In genomic region chr9:92963831-92964606, GRCh38 we compare ENCODE assay signal across 10 cellular contexts. TPM values are rescaled to one million over a fixed set of nuclear protein-coding genes. Genes with fewer than 3 reads are reported as not detected.
A peak's percentile ranks its signal among the peaks of the same experiment; 100 is the strongest.
DNase-seq lines count a peak whose midpoint lies in the region; ATAC-seq, FAIRE-seq and TF ChIP-seq lines count a peak whose summit lies in the region.
"Had no signal": no experiment of that assay in that cellular context is flagged by ENCODE, and none has a peak within 500 bp of the region (broad histone marks: within the 10 kb centered on the region; RNA-seq: fewer than 3 reads in every experiment).

No MANE protein-coding gene starts in this region.

- H3K4me3 Mint-ChIP-seq in T-helper 2 cell treated with Interferon-gamma antibody and Interleukin-4, amounts not matched to agents 5 μg/mL and 100 μg/mL, for 36 hours = peak overlapping the region; percentile 94

- FAIRE-seq in GM12878 (lab: Jason Lieb, UNC) = peak; percentile 95

- no peaks in the 10 kb centered on the region for H3K27me3 Mint-ChIP-seq in T-helper 2 cell treated with Interferon-gamma antibody and Interleukin-4, amounts not matched to agents 5 μg/mL and 100 μg/mL, for 36 hours (ENCODE audit: low read depth)

- H3K4me3 ChIP-seq in GM12878 (peak overlapping the region; percentile 72), neuronal stem cell (ENCODE audit: low read length in 2 of 2) (no peak overlapping the region), PC-3 (ENCODE audit: low read length) (no peak overlapping the region)
- H3K4me3 ChIP-seq: SJSA1 had no signal

- H3K36me3 Mint-ChIP-seq in T-helper 2 cell treated with Interferon-gamma antibody and Interleukin-4, amounts not matched to agents 5 μg/mL and 100 μg/mL, for 36 hours (ENCODE audit: low read depth) = peaks cover 50% of the 10 kb centered on the region

- H3K27ac ChIP-seq in GM12878 (ENCODE audit: control insufficient read depth, insufficient read depth) = peak overlapping the region; percentile 97
- H3K27ac ChIP-seq in neuronal stem cell (replicated peaks; ENCODE audit: low read length) = no peak overlapping the region
- no peak overlapping the region for H3K27ac ChIP-seq in PC-3 (ENCODE audit: low read length)
- H3K27ac ChIP-seq: SJSA1 had no signal

- CTCF ChIA-PET in GM12878 (lab: Yijun Ruan, JAX) = interaction anchor here (0.9 to 2.8 kb wide), 4 partner anchors 10 to 145 kb away, joined by 3 to 9 read pairs (median 4); no protein-coding TSS in a partner anchor
- CTCF ChIA-PET in PC-3 (lab: Charles Lee) = no interaction called here
- CTCF ChIA-PET in HEK293T (lab: Yijun Ruan, JAX) = no interaction called here

- under 1% methylated on average over 16 of the region's 16 CpGs for WGBS in GM12878 (ENCODE audit: insufficient coverage, insufficient replicate concordance, low lambda C conversion rate, missing lambda C conversion rate)
- WGBS in neuronal stem cell (ENCODE audit: extremely low coverage in 2 of 2, insufficient read length in 2 of 2, insufficient replicate concordance in 1 of 2), 2 donors = no CpG with 5 or more reads among the region's 16 CpGs

- peak overlapping the region; percentile 100 for H3K4me2 ChIP-seq in GM12878 (ENCODE audit: control insufficient read depth, insufficient read depth)
- no peak overlapping the region for H3K4me2 ChIP-seq in neuronal stem cell (ENCODE audit: insufficient read depth, low read length, poor library complexity, severe bottlenecking)
- no peak overlapping the region for H3K4me2 ChIP-seq in PC-3 (ENCODE audit: low read length)

- H3K36me3 ChIP-seq in GM12878 (ENCODE audit: control insufficient read depth in 2 of 2, insufficient read depth in 2 of 2, low read length in 1 of 2) (no peaks in the 10 kb centered on the region), neuronal stem cell (replicated peaks in 1 of 2; ENCODE audit: control insufficient read depth in 2 of 2, insufficient read depth in 2 of 2, low read length in 2 of 2) (no peaks in the 10 kb centered on the region), PC-3 (ENCODE audit: low read depth, low read length) (no peaks in the 10 kb centered on the region)
- H3K36me3 ChIP-seq: SJSA1 had no signal

- H2AFZ ChIP-seq in GM12878 (ENCODE audit: control insufficient read depth, low read depth, low read length) (peak overlapping the region; percentile 98), neuronal stem cell (ENCODE audit: low read length) (peak overlapping the region; percentile 25), PC-3 (ENCODE audit: low read length) (no peak overlapping the region)

- peak overlapping the region; percentile 17 for H2BK120ac ChIP-seq in neuronal stem cell (ENCODE audit: low read depth, low read length)

- TF ChIP-seq EP300 in GM12878 (IDR thresholded peaks at IDR 0.05; ENCODE audit: borderline replicate concordance in 1 of 2, control insufficient read depth in 1 of 2, low read depth in 2 of 2, low read length in 2 of 2) = peak in 1 of 2 experiments; percentile 18; a peak in 1 of 4 replicates

- peaks cover 12% of the 10 kb centered on the region for H3K9me3 Mint-ChIP-seq in T-helper 2 cell treated with Interferon-gamma antibody and Interleukin-4, amounts not matched to agents 5 μg/mL and 100 μg/mL, for 36 hours

- no peaks in the 10 kb centered on the region for H3K9me2 ChIP-seq in PC-3 (replicated peaks; ENCODE audit: low read length)

- intact Hi-C loops in GM12878 (cut with micrococcal nuclease; ENCODE audit: unreplicated experiment) = loop anchor here (2.0 kb wide), 1 partner anchor 101 kb away; no protein-coding TSS in a partner anchor
- intact Hi-C loops in PC-3 (cut with micrococcal nuclease) = no loop called here

- POLR2A ChIA-PET in GM12878 (lab: Charles Lee) = interaction anchor here (0.6 to 1.7 kb wide), 5 partner anchors 9 to 131 kb away, joined by 3 to 6 read pairs (median 4); no protein-coding TSS in a partner anchor
- POLR2A ChIA-PET in PC-3 (lab: Charles Lee; ENCODE audit: unreplicated experiment) = no interaction called here
- POLR2A ChIA-PET in HEK293T (lab: Yijun Ruan, JAX) = no interaction called here

- H3K23ac ChIP-seq in neuronal stem cell (ENCODE audit: low read depth, low read length, poor library complexity) = no peak overlapping the region

- H4K20me1 ChIP-seq in GM12878 (ENCODE audit: control insufficient read depth, insufficient read depth) (no peaks in the 10 kb centered on the region), PC-3 (ENCODE audit: low read length) (no peaks in the 10 kb centered on the region)

- peaks cover 29% of the 10 kb centered on the region for H3K79me2 ChIP-seq in GM12878 (ENCODE audit: control insufficient read depth, insufficient read depth, low read length)
- no peaks in the 10 kb centered on the region for H3K79me2 ChIP-seq in PC-3 (ENCODE audit: low read length)

- H2AK5ac ChIP-seq in neuronal stem cell (ENCODE audit: low read depth, low read length) = no peak overlapping the region

- H2BK5ac ChIP-seq in neuronal stem cell (ENCODE audit: low read length) = peak overlapping the region; percentile 70

- H3K9ac ChIP-seq in GM12878 (ENCODE audit: control insufficient read depth, insufficient read depth, low read length) = peak overlapping the region; percentile 80
- H3K9ac ChIP-seq in neuronal stem cell (ENCODE audit: low read depth, low read length, poor library complexity) = no peak overlapping the region
- no peak overlapping the region for H3K9ac ChIP-seq in PC-3 (ENCODE audit: low read length)

- in situ Hi-C loops in GM12878 (cut with MboI) = no loop called here

- H3K4me1 Mint-ChIP-seq in T-helper 2 cell treated with Interferon-gamma antibody and Interleukin-4, amounts not matched to agents 5 μg/mL and 100 μg/mL, for 36 hours (ENCODE audit: low read depth) = peaks cover 43% of the 10 kb centered on the region

- H2BK15ac ChIP-seq in neuronal stem cell (ENCODE audit: low read length) = peak overlapping the region; percentile 19

- H3F3A ChIP-seq in PC-3 (ENCODE audit: low read length, unreplicated experiment) = no peaks in the 10 kb centered on the region

- H4K91ac ChIP-seq in neuronal stem cell (ENCODE audit: low read depth, low read length, poor library complexity) = no peak overlapping the region

- no peak overlapping the region for H2BK12ac ChIP-seq in neuronal stem cell (ENCODE audit: low read length)

- H3K4me1 ChIP-seq in GM12878 (ENCODE audit: control insufficient read depth, insufficient read depth, low read length) (peaks cover 32% of the 10 kb centered on the region), neuronal stem cell (ENCODE audit: control insufficient read depth in 2 of 2, insufficient read depth in 1 of 2, low read depth in 1 of 2, low read length in 2 of 2) (peaks cover 8 to 14% of the 10 kb centered on the region in 2 donors), PC-3 (ENCODE audit: insufficient read depth, low read length) (no peaks in the 10 kb centered on the region)
- H3K4me1 ChIP-seq: SJSA1 had no signal

- H3K18ac ChIP-seq in neuronal stem cell (ENCODE audit: low read length) = peak overlapping the region; percentile 63

- ATAC-seq in GM19035 (IDR thresholded peaks at IDR 0.05; ENCODE audit: unreplicated experiment) = peak; percentile 78
- ATAC-seq in HG03103 (IDR thresholded peaks at IDR 0.05; ENCODE audit: low read depth, unreplicated experiment) = peak; percentile 73
- ATAC-seq in GM12878 = peak; percentile 80
- no peak for ATAC-seq in PC-3

- H3K79me1 ChIP-seq in neuronal stem cell (ENCODE audit: low read depth, low read length) = no peaks in the 10 kb centered on the region

- RAD21 ChIA-PET in GM12878 (lab: Charles Lee; ENCODE audit: unreplicated experiment) = interaction anchor here (0.8 to 1.4 kb wide), 7 partner anchors 16 to 145 kb away, joined by 3 to 8 read pairs (median 4); no protein-coding TSS in a partner anchor

- peak; percentile 83 for TF ChIP-seq POLR2A in GM12878 (IDR thresholded peaks at IDR 0.05; ENCODE audit: low read depth, low read length)

- SMC1A ChIA-PET in GM12878 (lab: Charles Lee; ENCODE audit: uncharacterized antibody, unreplicated experiment) = interaction anchor here (0.6 to 2.0 kb wide), 5 partner anchors 10 to 644 kb away, joined by 3 to 10 read pairs (median 3); no protein-coding TSS in a partner anchor

- no peak for TF ChIP-seq RAD21 in GM12878 (IDR thresholded peaks at IDR 0.05; ENCODE audit: insufficient read depth, low read depth, low read length)

- peak; percentile 69 for DNase-seq in T-helper 2 cell treated with Interferon-gamma antibody and Interleukin-4, amounts not matched to agents 5 μg/mL and 100 μg/mL, for 36 hours (ENCODE audit: low spot score)
- peak; percentile 80 for DNase-seq in GM12878 (ENCODE audit: low read depth, low spot score)
- DNase-seq in neuronal stem cell (ENCODE audit: low spot score) = no peak
- DNase-seq in HPDE6-E6E7 (ENCODE audit: extremely low spot score) = no peak
- DNase-seq in PC-3 = no peak
- no peak for DNase-seq in HEK293T (ENCODE audit: extremely low spot score)

- BruUV-seq in GM12878 (replicated peaks; lab: Mats Ljungman, UMichigan) = TSS peak; percentile 80
- BruUV-seq in PC-3 (replicated peaks; lab: Mats Ljungman, UMichigan) = no TSS peak

- no peak overlapping the region for H4K8ac ChIP-seq in neuronal stem cell (ENCODE audit: low read depth, low read length)

- no peaks in the 10 kb centered on the region for H3K27me3 ChIP-seq in GM12878 (replicated peaks in 1 of 2; ENCODE audit: control insufficient read depth in 2 of 2, insufficient read depth in 2 of 2, low read length in 1 of 2)
- no peaks in the 10 kb centered on the region for H3K27me3 ChIP-seq in neuronal stem cell (ENCODE audit: control insufficient read depth in 3 of 3, insufficient read depth in 3 of 3, low read depth in 1 of 3, low read length in 3 of 3)
- H3K27me3 ChIP-seq in PC-3 (ENCODE audit: low read length) = no peaks in the 10 kb centered on the region
- H3K27me3 ChIP-seq: SJSA1 had no signal

- no peak overlapping the region for H3K4ac ChIP-seq in neuronal stem cell (ENCODE audit: low read length)

- H3K27ac Mint-ChIP-seq in T-helper 2 cell treated with Interferon-gamma antibody and Interleukin-4, amounts not matched to agents 5 μg/mL and 100 μg/mL, for 36 hours = peak overlapping the region; percentile 99

- TF ChIP-seq CTCF in GM12878 (IDR thresholded peaks at IDR 0.05 in 2 of 3, conservative IDR thresholded peaks at IDR 0.05 in 1 of 3; ENCODE audit: control insufficient read depth in 2 of 3, extremely low read depth in 1 of 3, insufficient read depth in 1 of 3, low read depth in 3 of 3, low read length in 3 of 3) (no peak), PC-3 (conservative IDR thresholded peaks at IDR 0.05; ENCODE audit: low read depth, low read length) (no peak)

- H3K14ac ChIP-seq in neuronal stem cell (ENCODE audit: low read length) = no peak overlapping the region

- peaks cover 5% of the 10 kb centered on the region; the same call in 2 of the 3 replicates for H3K9me3 ChIP-seq in GM12878 (replicated peaks; ENCODE audit: control insufficient read depth, insufficient read depth, low read length)
- H3K9me3 ChIP-seq in neuronal stem cell (replicated peaks in 1 of 2; ENCODE audit: control insufficient read depth in 2 of 2, insufficient read depth in 1 of 2, low read depth in 1 of 2, low read length in 2 of 2) = peaks cover 0 to 3% of the 10 kb centered on the region in 2 donors
- no peaks in the 10 kb centered on the region; the same call in 1 of the 2 replicates for H3K9me3 ChIP-seq in PC-3 (ENCODE audit: low read length)
- H3K9me3 ChIP-seq: SJSA1 had no signal

RNA-seq across cellular contexts. Expression of gene FGD3, which starts 16.7 kb away (rescaled TPM):
- total RNA-seq in GM12878 (2013; cell fraction: nucleolus; rRNA removed) = 34.8 and 36.0 TPM in 2 replicates
- total RNA-seq in GM12878 (2014; rRNA removed) = 12.4 and 13.5 TPM in 2 replicates
- 6.6 and 6.9 TPM in 2 replicates for total RNA-seq in GM12878 (2014; rRNA removed; fragmentation: Illumina TruSeq; extraction: Trizol)
- 13.2 and 14.4 TPM in 2 replicates for total RNA-seq in GM12878 (2021)
- 5.3 TPM for polyA plus RNA-seq in GM12878 (2011; ENCODE audit: low read depth)
- 9.0 and 18.1 TPM in 2 replicates for polyA plus RNA-seq in GM12878 (2011; rRNA removed)
- polyA plus RNA-seq in GM12878 (2011; cell fraction: cytosol; rRNA removed) = 22.6 and 28.7 TPM in 2 replicates
- polyA plus RNA-seq in GM12878 (2011; cell fraction: nucleus; rRNA removed) = 57.1 and 62.8 TPM in 2 replicates
- polyA plus RNA-seq in GM12878 (2012) = 12.7 and 15.4 TPM in 2 replicates
- 2.9 and 6.3 TPM in 2 replicates for polyA plus RNA-seq in GM12878 (2014; fragmentation: Illumina TruSeq; extraction: Trizol)
- polyA plus RNA-seq in GM12878 (2014; fragmentation: Nextera tagmentation; extraction: Ambion mirVana) = 1 to 10 TPM in 1 of 2 experiments, under 1 TPM in 1; 0.26 to 1.2 TPM
- polyA plus RNA-seq in GM12878 (2014; rRNA removed) = 13.2 and 14.0 TPM in 2 replicates
- polyA plus RNA-seq in GM12878 (2016; fragmentation: Nextera tagmentation; extraction: Ambion mirVana) = 10 to 100 TPM; 12.4 to 12.8 TPM
- 14.0 and 32.9 TPM in 2 replicates for polyA minus RNA-seq in GM12878 (2011; rRNA and poly(A)+ RNA removed)
- polyA minus RNA-seq in GM12878 (2011; cell fraction: cytosol; rRNA and poly(A)+ RNA removed) = 10.2 and 12.8 TPM in 2 replicates
- polyA minus RNA-seq in GM12878 (2011; cell fraction: nucleus; rRNA and poly(A)+ RNA removed) = 15.8 and 24.4 TPM in 2 replicates
- polyA plus RNA-seq in neuronal stem cell (2013, experiment 1 of 2) = 0.47 TPM
- 0.44 TPM for polyA plus RNA-seq in neuronal stem cell (2013, experiment 2 of 2)
- total RNA-seq in PC-3 (2014; rRNA removed) = 5.4 and 6.3 TPM in 2 replicates
- total RNA-seq: lung microvascular endothelial cell, SJSA1 had no signal

Comparison
In these comparisons a context has a peak if more than half of its experiments do, and no peak if none do; other contexts are left out.
1. DNase-seq: peak in T-helper 2 cell treated with Interferon-gamma antibody and Interleukin-4, amounts not matched to agents 5 μg/mL and 100 μg/mL, for 36 hours (single experiment) and GM12878 (single experiment); none in neuronal stem cell (single experiment), HPDE6-E6E7 (single experiment), PC-3 (single experiment) and HEK293T (single experiment).